10 cellular contexts compared by ENCODE assay signal in genomic region chr4:6746721-6747689, GRCh38. TPM values are rescaled to one million over a fixed set of nuclear protein-coding genes. Genes with fewer than 3 reads are reported as not detected.
DNase-seq lines count a peak whose midpoint lies in the region; ATAC-seq and TF ChIP-seq lines count a peak whose summit lies in the region.
"Had no signal": no experiment of that assay in that cellular context is flagged by ENCODE, and none has a peak within 500 bp of the region (broad histone marks: within the 10 kb centered on the region; RNA-seq: fewer than 3 reads in every experiment).

No MANE protein-coding gene starts in this region.

- peak overlapping the region; percentile 95; the same call in 1 of the 2 replicates for H3K4me2 ChIP-seq in PC-9

- intact Hi-C loops in PC-9 (cut with micrococcal nuclease; ENCODE audit: unreplicated experiment) = loop anchor here (1.0 to 2.0 kb wide), 2 partner anchors 26 to 35 kb away; partner anchors contain the start of gene KIAA0232
- intact Hi-C loops in right cardiac atrium (cut with DNase I) = no loop called here
- intact Hi-C loops in sciatic nerve (cut with DNase I) = no loop called here

- 37% methylated on average over 25 of the region's 25 CpGs for WGBS in right cardiac atrium

- H3K9me2 ChIP-seq in PC-9 (ENCODE audit: insufficient read depth) = no peaks in the 10 kb centered on the region

- H3K27me3 ChIP-seq in PC-9 (ENCODE audit: insufficient read depth, low read depth) (no peaks in the 10 kb centered on the region), right cardiac atrium (ENCODE audit: control insufficient read depth, insufficient read depth) (no peaks in the 10 kb centered on the region)
- no peaks in the 10 kb centered on the region for H3K27me3 ChIP-seq in effector memory CD4-positive, alpha-beta T cell (replicated peaks; ENCODE audit: control insufficient read depth, insufficient read depth, low read length, poor library complexity, severe bottlenecking)
- H3K27me3 ChIP-seq: SJSA1 had no signal

- DNase-seq in H4 (ENCODE audit: low spot score) (peak; percentile 44), PC-9 (peak; percentile 53 to 89), right cardiac atrium (peak; percentile 66 to 87 (median 87)), sciatic nerve (ENCODE audit: low spot score) (no peak)
- no peak for DNase-seq in effector memory CD4-positive, alpha-beta T cell
- DNase-seq: activated CD8-positive, alpha-beta memory T cell treated with anti-CD3 and anti-CD28 coated beads, Interleukin-2, amount 50 U/mL, for 4 hours had no signal

- no TSS peak for BruUV-seq in PC-9 (replicated peaks; lab: Mats Ljungman, UMichigan)

- no peak for TF ChIP-seq CTCF in PC-9 (conservative IDR thresholded peaks at IDR 0.05)

- POLR2A ChIA-PET in PC-9 (lab: Charles Lee; ENCODE audit: unreplicated experiment) = interaction anchor here (0.5 to 1.0 kb wide), 6 partner anchors 15 to 478 kb away, joined by 3 to 9 read pairs (median 4); partner anchors contain the start of gene WFS1

- H3F3A ChIP-seq in PC-9 (ENCODE audit: insufficient read depth, low read depth) = peaks cover 20% of the 10 kb centered on the region

- H3K4me1 ChIP-seq in PC-9 (replicated peaks; ENCODE audit: insufficient read depth) (peaks cover 55% of the 10 kb centered on the region), right cardiac atrium (ENCODE audit: control insufficient read depth, insufficient read depth, low read length) (peaks cover 9% of the 10 kb centered on the region)
- no peaks in the 10 kb centered on the region for H3K4me1 ChIP-seq in effector memory CD4-positive, alpha-beta T cell (ENCODE audit: control insufficient read depth, insufficient read depth, low read length, poor library complexity, severe bottlenecking)

- H4K20me1 ChIP-seq in PC-9 (ENCODE audit: insufficient read depth) = no peaks in the 10 kb centered on the region

- no peaks in the 10 kb centered on the region for H3K9me3 ChIP-seq in PC-9 (ENCODE audit: insufficient read depth, low read depth)
- H3K9me3 ChIP-seq in right cardiac atrium (ENCODE audit: control insufficient read depth, low read length) = no peaks in the 10 kb centered on the region
- H3K9me3 ChIP-seq in effector memory CD4-positive, alpha-beta T cell (ENCODE audit: control insufficient read depth, low read length) = no peaks in the 10 kb centered on the region
- H3K9me3 ChIP-seq: SJSA1 had no signal

- peak; percentile 71 to 72 for ATAC-seq in right cardiac atrium
- peak; percentile 34 for ATAC-seq in sciatic nerve
- ATAC-seq in HG03159 (IDR thresholded peaks at IDR 0.05; ENCODE audit: unreplicated experiment) = no peak
- no peak for ATAC-seq in GM19328 (IDR thresholded peaks at IDR 0.05; ENCODE audit: unreplicated experiment)
- ATAC-seq in GM19324 (IDR thresholded peaks at IDR 0.05; ENCODE audit: low FRiP score, unreplicated experiment) = no peak

- no peaks in the 10 kb centered on the region for H3K79me2 ChIP-seq in PC-9 (ENCODE audit: low read depth)

- CTCF ChIA-PET in PC-9 (lab: Charles Lee) = no interaction called here

- H3K36me3 ChIP-seq in PC-9 (ENCODE audit: low read depth) = no peaks in the 10 kb centered on the region
- no peaks in the 10 kb centered on the region for H3K36me3 ChIP-seq in effector memory CD4-positive, alpha-beta T cell (ENCODE audit: control insufficient read depth, insufficient read depth, low read length)
- H3K36me3 ChIP-seq: SJSA1 had no signal

- H3K4me3 ChIP-seq in PC-9 = no peak overlapping the region
- H3K4me3 ChIP-seq in right cardiac atrium (ENCODE audit: low read length) = no peak overlapping the region
- no peak overlapping the region for H3K4me3 ChIP-seq in effector memory CD4-positive, alpha-beta T cell (ENCODE audit: insufficient read depth, low read depth, low read length, poor library complexity, severe bottlenecking)
- H3K4me3 ChIP-seq: SJSA1 had no signal

- peak overlapping the region; percentile 48 for H3K27ac ChIP-seq in PC-9
- peak overlapping the region; percentile 73 for H3K27ac ChIP-seq in right cardiac atrium (ENCODE audit: low read length)
- no peak overlapping the region for H3K27ac ChIP-seq in effector memory CD4-positive, alpha-beta T cell (ENCODE audit: insufficient read depth, low read length, poor library complexity, severe bottlenecking)
- H3K27ac ChIP-seq: SJSA1 had no signal

- no peak overlapping the region for H2AFZ ChIP-seq in PC-9

RNA-seq across cellular contexts. Expression of gene BLOC1S4, which starts 31.0 kb away (rescaled TPM):
- 14.5 and 23.5 TPM in 2 replicates for total RNA-seq in H4 (2014; rRNA removed; shearing (Covaris generic))
- 11.7 and 13.9 TPM in 2 replicates for total RNA-seq in PC-9 (2021)
- 1 to 10 TPM; 7.5 to 9.1 (median 8.4) TPM for total RNA-seq in right cardiac atrium
- 7.0 TPM for polyA plus RNA-seq in right cardiac atrium
- total RNA-seq in sciatic nerve = 9.7 TPM

RNA-seq across cellular contexts. Expression of gene KIAA0232, which starts 35.5 kb away (rescaled TPM):
- 15.1 and 24.3 TPM in 2 replicates for total RNA-seq in H4 (2014; rRNA removed; shearing (Covaris generic))
- total RNA-seq in PC-9 (2021) (21.5 and 24.7 TPM in 2 replicates), right cardiac atrium (10 to 100 TPM; 64.2 to 67.0 (median 66.6) TPM), sciatic nerve (46.7 TPM)
- polyA plus RNA-seq in right cardiac atrium = 21.8 TPM

RNA-seq across cellular contexts. Expression of gene MRFAP1L1, which starts 37.3 kb away (rescaled TPM):
- 104 and 118 TPM in 2 replicates for total RNA-seq in H4 (2014; rRNA removed; shearing (Covaris generic))
- total RNA-seq in PC-9 (2021) = 51.4 and 52.1 TPM in 2 replicates
- total RNA-seq in right cardiac atrium = 10 to 100 TPM; 51.9 to 58.6 (median 54.1) TPM
- polyA plus RNA-seq in right cardiac atrium = 73.4 TPM
- 46.0 TPM for total RNA-seq in sciatic nerve

RNA-seq across cellular contexts. Expression of gene S100P, which starts 53.3 kb away (rescaled TPM):
- 0.21 and 0.35 TPM in 2 replicates for total RNA-seq in H4 (2014; rRNA removed; shearing (Covaris generic))
- total RNA-seq in PC-9 (2021) (480 and 837 TPM in 2 replicates), right cardiac atrium (1 to 10 TPM in 1 of 4 donors, not detected in 3; 1.5 TPM), sciatic nerve (6.3 TPM)
- polyA plus RNA-seq in right cardiac atrium = 0.16 TPM
- total RNA-seq: SJSA1 had no signal

Comparison
In these comparisons a context has a peak if more than half of its experiments do, and no peak if none do; other contexts are left out.
1. DNase-seq: peak in H4 (single experiment), PC-9 (2 of 2) and right cardiac atrium (3 of 3); none in sciatic nerve (single experiment) and effector memory CD4-positive, alpha-beta T cell (0 of 3).
2. ATAC-seq: peak in right cardiac atrium (2 of 2) and sciatic nerve (single experiment); none in HG03159 (single experiment), GM19328 (single experiment) and GM19324 (single experiment).